In genomic region chr1:32204943-32205361, GRCh38 we compare ENCODE assay signal across 9 cellular contexts. TPM values are rescaled to one million over a fixed set of nuclear protein-coding genes. Genes with fewer than 3 reads are reported as not detected.
DNase-seq lines count a peak whose midpoint lies in the region; ATAC-seq and TF ChIP-seq lines count a peak whose summit lies in the region.
"Had no signal": no experiment of that assay in that cellular context is flagged by ENCODE, and none has a peak within 500 bp of the region (broad histone marks: within the 10 kb centered on the region; RNA-seq: fewer than 3 reads in every experiment).

No MANE protein-coding gene starts in this region.

- peak overlapping the region; percentile 47 for H3K4ac ChIP-seq in neuronal stem cell (ENCODE audit: low read length)

- peak overlapping the region; percentile 90 for H3K23ac ChIP-seq in neuronal stem cell (ENCODE audit: low read depth, low read length, poor library complexity)

- peak overlapping the region; percentile 86 for H3K4me3 ChIP-seq in CD8-positive, alpha-beta memory T cell (ENCODE audit: low read length)
- H3K4me3 ChIP-seq in neuronal stem cell (ENCODE audit: low read length in 2 of 2) = peak overlapping the region; percentile 72 to 83

- no peaks in the 10 kb centered on the region for H3K9me3 Mint-ChIP-seq in CD8-positive, alpha-beta memory T cell
- H3K9me3 Mint-ChIP-seq in endothelial cell (ENCODE audit: unreplicated experiment) = no peaks in the 10 kb centered on the region

- peak overlapping the region; percentile 85 for H2AFZ ChIP-seq in neuronal stem cell (ENCODE audit: low read length)

- no CpG with 5 or more reads among the region's 26 CpGs for WGBS in neuronal stem cell (ENCODE audit: extremely low coverage in 2 of 2, insufficient read length in 2 of 2, insufficient replicate concordance in 1 of 2), 2 donors

- peak overlapping the region; percentile 26 to 98 (median 91) for H3K27ac Mint-ChIP-seq in CD8-positive, alpha-beta memory T cell
- H3K27ac Mint-ChIP-seq in endothelial cell (ENCODE audit: unreplicated experiment) = no peak overlapping the region

- peaks cover 0 to 2% of the 10 kb centered on the region in 2 donors for H3K27me3 Mint-ChIP-seq in CD8-positive, alpha-beta memory T cell
- peaks cover 14% of the 10 kb centered on the region for H3K27me3 Mint-ChIP-seq in endothelial cell (ENCODE audit: unreplicated experiment)

- peak overlapping the region; percentile 91 for H3K9ac ChIP-seq in neuronal stem cell (ENCODE audit: low read depth, low read length, poor library complexity)

- H3K9me3 ChIP-seq in CD8-positive, alpha-beta memory T cell (ENCODE audit: low read length) = no peaks in the 10 kb centered on the region
- no peaks in the 10 kb centered on the region for H3K9me3 ChIP-seq in neuronal stem cell (replicated peaks in 1 of 2; ENCODE audit: control insufficient read depth in 2 of 2, insufficient read depth in 1 of 2, low read depth in 1 of 2, low read length in 2 of 2)

- peak overlapping the region; percentile 53 for H4K8ac ChIP-seq in neuronal stem cell (ENCODE audit: low read depth, low read length)

- peak overlapping the region; percentile 96 for H2AK5ac ChIP-seq in neuronal stem cell (ENCODE audit: low read depth, low read length)

- H3K27ac ChIP-seq in CD8-positive, alpha-beta memory T cell (ENCODE audit: low read depth, low read length) = peak overlapping the region; percentile 76
- H3K27ac ChIP-seq in neuronal stem cell (replicated peaks; ENCODE audit: low read length) = no peak overlapping the region

- no peak for DNase-seq in CD8-positive, alpha-beta memory T cell
- DNase-seq in NCI-H748 (lab: John Stamatoyannopoulos, UW; ENCODE audit: unreplicated experiment) = peak; percentile 51
- no peak for DNase-seq in endothelial cell (ENCODE audit: low spot score)
- no peak for DNase-seq in neuronal stem cell (ENCODE audit: low spot score)
- DNase-seq in cortex of kidney (lab: John Stamatoyannopoulos, UW) = no peak
- no peak for DNase-seq in omental fat pad (ENCODE audit: low spot score)
- no peak for DNase-seq in activated gamma-delta T cell treated with Interleukin-2 at 50 U/mL for 16 hours

- peaks cover 26 to 50% (median 37%) of the 10 kb centered on the region in 3 donors for H3K4me1 Mint-ChIP-seq in CD8-positive, alpha-beta memory T cell
- H3K4me1 Mint-ChIP-seq in endothelial cell (ENCODE audit: unreplicated experiment) = peaks cover 25% of the 10 kb centered on the region

- H3K4me1 ChIP-seq in CD8-positive, alpha-beta memory T cell (ENCODE audit: insufficient read depth, low read length) = peaks cover 33% of the 10 kb centered on the region
- peaks cover 10 to 17% of the 10 kb centered on the region in 2 donors for H3K4me1 ChIP-seq in neuronal stem cell (ENCODE audit: control insufficient read depth in 2 of 2, insufficient read depth in 1 of 2, low read depth in 1 of 2, low read length in 2 of 2)

- H3K27me3 ChIP-seq in CD8-positive, alpha-beta memory T cell (ENCODE audit: insufficient read depth, low read length, poor library complexity, severe bottlenecking) = no peaks in the 10 kb centered on the region
- peaks cover 0 to 2% (median 0%) of the 10 kb centered on the region in 3 experiments for H3K27me3 ChIP-seq in neuronal stem cell (ENCODE audit: control insufficient read depth in 3 of 3, insufficient read depth in 3 of 3, low read depth in 1 of 3, low read length in 3 of 3)

- H2BK5ac ChIP-seq in neuronal stem cell (ENCODE audit: low read length) = no peak overlapping the region

- no peak overlapping the region for H4K91ac ChIP-seq in neuronal stem cell (ENCODE audit: low read depth, low read length, poor library complexity)

- peaks cover 0 to 8% (median 0%) of the 10 kb centered on the region in 3 donors for H3K36me3 Mint-ChIP-seq in CD8-positive, alpha-beta memory T cell
- no peaks in the 10 kb centered on the region for H3K36me3 Mint-ChIP-seq in endothelial cell (ENCODE audit: low read depth, unreplicated experiment)

- CTCF ChIA-PET in CD8-positive, alpha-beta memory T cell (lab: Charles Lee) = interaction anchor here (1.0 to 1.9 kb wide), 3 partner anchors 12 to 43 kb away, joined by 3 to 6 read pairs (median 3); no protein-coding TSS in a partner anchor

- H3K18ac ChIP-seq in neuronal stem cell (ENCODE audit: low read length) = peak overlapping the region; percentile 94

- ATAC-seq in GM19463 (IDR thresholded peaks at IDR 0.05; ENCODE audit: unreplicated experiment) (no peak), omental fat pad (ENCODE audit: low FRiP score) (no peak)

- peak overlapping the region; percentile 57 for H3K14ac ChIP-seq in neuronal stem cell (ENCODE audit: low read length)

- H3K4me2 ChIP-seq in neuronal stem cell (ENCODE audit: insufficient read depth, low read length, poor library complexity, severe bottlenecking) = peak overlapping the region; percentile 86

- H2BK15ac ChIP-seq in neuronal stem cell (ENCODE audit: low read length) = peak overlapping the region; percentile 10

- H3K79me1 ChIP-seq in neuronal stem cell (ENCODE audit: low read depth, low read length) = peaks cover 9% of the 10 kb centered on the region

- POLR2A ChIA-PET in CD8-positive, alpha-beta memory T cell (lab: Charles Lee) = interaction anchor here (1.6 to 1.7 kb wide), 2 partner anchors 25 to 189 kb away, joined by 4 to 9 read pairs; partner anchors contain the start of gene BSDC1

- H2BK12ac ChIP-seq in neuronal stem cell (ENCODE audit: low read length) = no peak overlapping the region

- no peaks in the 10 kb centered on the region for H3K36me3 ChIP-seq in CD8-positive, alpha-beta memory T cell (ENCODE audit: insufficient read depth, low read length)
- peaks cover 6 to 29% of the 10 kb centered on the region in 2 donors for H3K36me3 ChIP-seq in neuronal stem cell (replicated peaks in 1 of 2; ENCODE audit: control insufficient read depth in 2 of 2, insufficient read depth in 2 of 2, low read length in 2 of 2)

- no peak overlapping the region for H2BK120ac ChIP-seq in neuronal stem cell (ENCODE audit: low read depth, low read length)

- peak overlapping the region; percentile 86 to 96 (median 87) for H3K4me3 Mint-ChIP-seq in CD8-positive, alpha-beta memory T cell
- peak overlapping the region; percentile 91 for H3K4me3 Mint-ChIP-seq in endothelial cell (ENCODE audit: unreplicated experiment)

- TF ChIP-seq CTCF in endothelial cell (IDR thresholded peaks at IDR 0.05; ENCODE audit: unreplicated experiment) (no peak), omental fat pad (IDR thresholded peaks at IDR 0.05) (no peak)

RNA-seq across cellular contexts. Expression of gene IQCC, which starts 0.5 kb away (rescaled TPM):
- 1 to 10 TPM; 5.6 to 5.7 TPM for total RNA-seq in CD8-positive, alpha-beta memory T cell
- 1.6 TPM for polyA plus RNA-seq in CD8-positive, alpha-beta memory T cell
- total RNA-seq in endothelial cell (ENCODE audit: unreplicated experiment) (1.9 TPM), omental fat pad (1 to 10 TPM in 3 of 4 donors, under 1 TPM in 1; 0.60 to 1.9 (median 1.2) TPM)
- 4.2 TPM for polyA plus RNA-seq in neuronal stem cell (2013, experiment 1 of 2)
- 3.8 TPM for polyA plus RNA-seq in neuronal stem cell (2013, experiment 2 of 2)

RNA-seq across cellular contexts. Expression of gene DCDC2B, which starts 3.9 kb away (rescaled TPM):
- total RNA-seq in CD8-positive, alpha-beta memory T cell = under 1 TPM in 1 of 2 experiments, not detected in 1; 0.11 TPM
- polyA plus RNA-seq in CD8-positive, alpha-beta memory T cell = 0.13 TPM
- total RNA-seq in endothelial cell (ENCODE audit: unreplicated experiment) (not detected), omental fat pad (not detected)
- 0.03 TPM for polyA plus RNA-seq in neuronal stem cell (2013, experiment 1 of 2)
- not detected for polyA plus RNA-seq in neuronal stem cell (2013, experiment 2 of 2)
- total RNA-seq: dermis blood vessel endothelial cell had no signal

RNA-seq across cellular contexts. Expression of gene CCDC28B, which starts 4.6 kb away (rescaled TPM):
- 10 to 100 TPM; 20.6 to 21.0 TPM for total RNA-seq in CD8-positive, alpha-beta memory T cell
- polyA plus RNA-seq in CD8-positive, alpha-beta memory T cell = 14.7 TPM
- total RNA-seq in endothelial cell (ENCODE audit: unreplicated experiment) (22.9 TPM), omental fat pad (1 to 10 TPM; 2.6 to 5.5 (median 3.1) TPM)
- 23.0 TPM for polyA plus RNA-seq in neuronal stem cell (2013, experiment 1 of 2)
- 22.7 TPM for polyA plus RNA-seq in neuronal stem cell (2013, experiment 2 of 2)

RNA-seq across cellular contexts. Expression of gene TMEM234, which starts 17.2 kb away (rescaled TPM):
- total RNA-seq in CD8-positive, alpha-beta memory T cell = 10 to 100 TPM; 10.9 to 12.2 TPM
- 6.5 TPM for polyA plus RNA-seq in CD8-positive, alpha-beta memory T cell
- total RNA-seq in endothelial cell (ENCODE audit: unreplicated experiment) = 23.2 TPM
- 7.0 TPM for polyA plus RNA-seq in neuronal stem cell (2013, experiment 1 of 2)
- 7.0 TPM for polyA plus RNA-seq in neuronal stem cell (2013, experiment 2 of 2)
- 10 to 100 TPM in 3 of 4 donors, 1 to 10 TPM in 1; 8.8 to 15.4 (median 11.3) TPM for total RNA-seq in omental fat pad

RNA-seq across cellular contexts. Expression of gene EIF3I, which starts 17.3 kb away (rescaled TPM):
- total RNA-seq in CD8-positive, alpha-beta memory T cell = 100 to 1,000 TPM; 381 to 390 TPM
- polyA plus RNA-seq in CD8-positive, alpha-beta memory T cell = 173 TPM
- 174 TPM for total RNA-seq in endothelial cell (ENCODE audit: unreplicated experiment)
- 141 TPM for polyA plus RNA-seq in neuronal stem cell (2013, experiment 1 of 2)
- 146 TPM for polyA plus RNA-seq in neuronal stem cell (2013, experiment 2 of 2)
- total RNA-seq in omental fat pad = 100 to 1,000 TPM; 159 to 210 (median 191) TPM
